In the genomic region with DNA sequence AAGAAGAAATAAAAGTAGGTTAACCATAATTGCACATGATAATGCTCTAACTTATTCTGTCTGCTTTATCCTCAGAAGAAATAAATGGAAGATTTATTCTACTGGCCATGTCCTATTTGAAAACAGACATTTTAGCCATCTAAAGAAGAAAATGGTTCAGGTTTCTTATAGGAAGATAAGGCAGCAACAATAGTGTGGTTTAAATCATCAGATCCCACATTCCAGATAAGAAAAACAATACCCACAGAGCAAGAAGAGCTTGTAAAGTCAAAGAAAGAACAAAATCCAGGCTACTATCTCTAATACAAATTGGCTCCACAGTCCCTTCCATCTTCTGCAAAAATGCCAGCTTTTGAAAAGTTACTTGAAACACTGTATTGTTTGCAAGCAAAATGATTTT, we compare ENCODE assay signal across 10 cellular contexts. TPM values are rescaled to one million over a fixed set of nuclear protein-coding genes. Genes with fewer than 3 reads are reported as not detected.
"Had no signal": no experiment of that assay in that cellular context is flagged by ENCODE, and none has a peak within 500 bp of the region (broad histone marks: within the 10 kb centered on the region; RNA-seq: fewer than 3 reads in every experiment).

No MANE protein-coding gene starts in this region.

- H3K27ac ChIP-seq: HL-60 had no signal

- FAIRE-seq: H1, H54, K562 had no signal

- H3K4me3 ChIP-seq: GM23338, K562 had no signal

- DNase-seq: H9, HCEC 1CT, HFFc6, IMR-90, KG1 had no signal

- ATAC-seq: GM23338, K562 had no signal

- H2AFZ ChIP-seq: GM23338 had no signal

RNA-seq across cellular contexts. Expression of gene L3MBTL4, which starts 49.3 kb away (rescaled TPM):
- total RNA-seq: HFFc6, K562 had no signal
- polyA plus RNA-seq: K562 had no signal
